In the genomic region with DNA sequence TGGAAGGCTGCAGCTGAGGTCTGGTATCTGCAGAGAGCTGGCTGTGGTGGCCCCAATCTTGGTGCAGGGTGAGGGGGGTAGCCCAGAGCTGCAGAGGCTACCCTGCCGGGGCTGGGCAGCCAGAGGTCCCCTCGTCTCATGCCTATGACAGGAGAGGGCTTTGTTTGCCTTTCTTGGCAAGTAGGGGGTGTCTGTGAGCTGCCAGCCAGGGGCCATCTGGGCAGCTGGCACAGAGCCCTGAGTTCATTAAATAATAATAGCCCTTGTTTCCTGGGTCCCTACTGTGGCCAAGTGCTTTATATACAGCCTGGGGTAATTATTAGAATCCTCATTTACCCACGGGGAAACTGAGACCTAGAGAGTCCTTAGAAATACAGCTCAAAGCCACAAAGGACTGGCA, we compare ENCODE assay signal across 9 cellular contexts.
DNase-seq lines count a peak whose midpoint lies in the region; ATAC-seq lines count a peak whose summit lies in the region.
"Had no signal": no experiment of that assay in that cellular context is flagged by ENCODE, and none has a peak within 500 bp of the region (broad histone marks: within the 10 kb centered on the region; RNA-seq: fewer than 3 reads in every experiment).

No MANE protein-coding gene starts in this region.

- DNase-seq in NCI-H1105 treated with DMSO at 0.1 percent for 48 hours (lab: John Stamatoyannopoulos, UW) = peak; percentile 98
- peak in 55 of 56 donors; percentile 14 to 95 (median 82) for DNase-seq in amygdala (lab: John Stamatoyannopoulos, UW)
- DNase-seq in kidney tubule cell (ENCODE audit: low spot score) = peak; percentile 54
- DNase-seq in SIG-M5 treated with dmso at 0.1 percent for 504 hours (lab: John Stamatoyannopoulos, UW; ENCODE audit: unreplicated experiment) = no peak
- DNase-seq in AML-193 (lab: John Stamatoyannopoulos, UW) = no peak
- no peak for DNase-seq in effector CD4-positive, alpha-beta T cell
- DNase-seq: activated naive CD4-positive, alpha-beta T cell treated with anti-CD3 and anti-CD28 coated beads for 36 hours had no signal

- H3K27ac ChIP-seq in BLaER1 treated with 17β-estradiol and CSF1 and Interleukin-3, amounts not matched to agents 10 nM and 100 nM = no peak overlapping the region

- H3K4me1 ChIP-seq in BLaER1 treated with 17β-estradiol and CSF1 and Interleukin-3, amounts not matched to agents 10 nM and 100 nM = peaks cover 8 to 42% (median 27%) of the 10 kb centered on the region in 10 experiments; a peak in 18 of 20 replicates

- no peak for ATAC-seq in GM21529 (IDR thresholded peaks at IDR 0.05; ENCODE audit: unreplicated experiment)

- H3K9ac ChIP-seq in BLaER1 treated with 17β-estradiol and CSF1 and Interleukin-3, amounts not matched to agents 10 nM and 100 nM = 0 out of 22 replicates have a peak overlapping the region, but pooled peaks of 1 of the 11 experiments have one; percentile 16

- peak overlapping the region; percentile 19 to 87 (median 74); a peak in 19 of 22 replicates for H3K4me2 ChIP-seq in BLaER1 treated with 17β-estradiol and CSF1 and Interleukin-3, amounts not matched to agents 10 nM and 100 nM

- no peak overlapping the region for H3K4me3 ChIP-seq in BLaER1 treated with 17β-estradiol and CSF1 and Interleukin-3, amounts not matched to agents 10 nM and 100 nM

- no peaks in the 10 kb centered on the region; a peak in 1 of 22 replicates for H4K20me1 ChIP-seq in BLaER1 treated with 17β-estradiol and CSF1 and Interleukin-3, amounts not matched to agents 10 nM and 100 nM

- H3K36me3 ChIP-seq in BLaER1 treated with 17β-estradiol and CSF1 and Interleukin-3, amounts not matched to agents 10 nM and 100 nM = peaks cover 0 to 66% (median 0%) of the 10 kb centered on the region in 11 experiments; a peak in 5 of 22 replicates

- no peaks in the 10 kb centered on the region for H3K27me3 ChIP-seq in BLaER1 treated with 17β-estradiol and CSF1 and Interleukin-3, amounts not matched to agents 10 nM and 100 nM

- H3K9me3 ChIP-seq in BLaER1 treated with 17β-estradiol and CSF1 and Interleukin-3, amounts not matched to agents 10 nM and 100 nM (replicated peaks in 1 of 11) = no peaks in the 10 kb centered on the region

Comparison
In these comparisons a context has a peak if more than half of its experiments do, and no peak if none do; other contexts are left out.
1. DNase-seq: peak in NCI-H1105 treated with DMSO at 0.1 percent for 48 hours (single experiment), amygdala (55 of 56) and kidney tubule cell (single experiment); none in SIG-M5 treated with dmso at 0.1 percent for 504 hours (single experiment), AML-193 (0 of 2) and effector CD4-positive, alpha-beta T cell (single experiment).